17 cellular contexts compared by ENCODE assay signal in the genomic region with DNA sequence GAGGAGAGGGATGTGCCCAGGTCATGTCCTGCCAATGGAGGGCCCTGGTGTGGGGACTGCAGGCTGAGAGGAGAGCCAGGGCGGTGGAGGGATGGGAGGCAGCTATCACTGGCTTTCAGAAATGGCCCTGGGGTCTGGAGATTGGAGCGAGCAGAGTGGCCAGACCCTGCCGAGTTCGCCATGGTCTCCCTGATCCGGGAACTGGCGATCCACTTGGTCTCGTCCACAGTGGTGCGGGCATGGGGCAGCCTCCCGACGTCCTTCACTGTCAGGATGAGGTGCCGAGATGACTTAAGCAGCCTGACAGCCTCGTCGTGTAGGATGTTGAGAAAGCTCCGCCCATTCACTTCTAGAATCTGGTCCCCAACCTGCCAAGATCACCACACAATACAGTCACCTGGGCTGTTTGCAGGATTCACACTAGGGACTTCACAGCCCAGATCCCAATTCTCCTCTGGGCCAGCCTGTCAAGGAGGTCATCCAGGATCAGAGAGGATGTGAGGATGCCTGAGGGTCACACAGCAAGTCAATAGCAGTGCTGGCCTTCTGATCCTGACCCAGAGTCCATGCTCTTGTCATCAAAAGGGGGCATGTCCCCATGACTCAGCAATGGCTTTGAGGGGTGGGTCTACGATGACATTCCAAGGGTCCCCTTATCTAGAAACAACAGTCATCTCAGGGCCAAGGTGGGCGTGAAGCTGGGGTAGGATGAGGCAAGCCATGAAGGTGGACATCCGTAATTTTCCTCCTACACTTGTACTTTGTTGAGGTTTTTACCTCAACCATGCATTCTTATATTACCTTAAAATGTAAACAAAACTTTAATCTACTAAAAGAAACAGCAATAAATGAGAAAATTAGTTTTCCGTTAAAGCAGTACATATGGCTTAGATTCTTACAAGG. TPM values are rescaled to one million over a fixed set of nuclear protein-coding genes. Genes with fewer than 3 reads are reported as not detected.
DNase-seq lines count a peak whose midpoint lies in the region; ATAC-seq and TF ChIP-seq lines count a peak whose summit lies in the region.
"Had no signal": no experiment of that assay in that cellular context is flagged by ENCODE, and none has a peak within 500 bp of the region (broad histone marks: within the 10 kb centered on the region; RNA-seq: fewer than 3 reads in every experiment).

No MANE protein-coding gene starts in this region.

- H3K4me3 Mint-ChIP-seq in CD4-positive, CD25-positive, alpha-beta regulatory T cell: no peak overlapping the region
- H3K4me3 Mint-ChIP-seq in chondrocyte (ENCODE audit: unreplicated experiment): no peak overlapping the region
- H3K4me3 Mint-ChIP-seq in activated CD8-positive, alpha-beta T cell treated with anti-CD3 and anti-CD28 coated beads for 36 hours: no peak overlapping the region
- H3K4me3 Mint-ChIP-seq: B cell; CD4-positive, alpha-beta memory T cell; IgD-negative memory B cell had no signal

- H2AFZ ChIP-seq in osteoblast (ENCODE audit: low read length): no peak overlapping the region

- H3K4me2 ChIP-seq in osteoblast (ENCODE audit: insufficient read depth, low read length): no peak overlapping the region

- H3K36me3 ChIP-seq in CD4-positive, CD25-positive, alpha-beta regulatory T cell (ENCODE audit: control insufficient read depth, insufficient read depth, low read length): no peaks in the 10 kb centered on the region
- H3K36me3 ChIP-seq in HEK293 (ENCODE audit: control insufficient read depth in 2 of 2, insufficient read depth in 1 of 2, low read length in 2 of 2): no peaks in the 10 kb centered on the region
- H3K36me3 ChIP-seq in osteoblast (ENCODE audit: insufficient read depth, low read length): no peaks in the 10 kb centered on the region
- H3K36me3 ChIP-seq in left lung: no peaks in the 10 kb centered on the region

- no peaks in the 10 kb centered on the region for H3K27me3 ChIP-seq in CD4-positive, CD25-positive, alpha-beta regulatory T cell (ENCODE audit: control insufficient read depth, insufficient read depth, low read length)
- peaks cover 2% of the 10 kb centered on the region for H3K27me3 ChIP-seq in osteoblast (ENCODE audit: insufficient read depth, low read length)
- no peaks in the 10 kb centered on the region for H3K27me3 ChIP-seq in left lung

- CTCF ChIA-PET in HEK293 (lab: Yijun Ruan, JAX): interaction anchor here (2.0 kb wide), 1 partner anchor 20 kb away, joined by 5 read pairs; no protein-coding TSS in a partner anchor
- CTCF ChIA-PET in activated CD8-positive, alpha-beta T cell treated with anti-CD3 and anti-CD28 coated beads for 36 hours (lab: Charles Lee): interaction anchor here (0.9 to 1.0 kb wide), 2 partner anchors 21 kb away, joined by 4 read pairs; no protein-coding TSS in a partner anchor

- H3K79me2 ChIP-seq in osteoblast (ENCODE audit: insufficient read depth, low read length): no peaks in the 10 kb centered on the region

- no peaks in the 10 kb centered on the region for H3K4me1 Mint-ChIP-seq in CD4-positive, CD25-positive, alpha-beta regulatory T cell
- peaks cover 5% of the 10 kb centered on the region for H3K4me1 Mint-ChIP-seq in chondrocyte (ENCODE audit: low read depth)
- no peaks in the 10 kb centered on the region for H3K4me1 Mint-ChIP-seq in activated CD8-positive, alpha-beta T cell treated with anti-CD3 and anti-CD28 coated beads for 36 hours (ENCODE audit: low read depth)
- H3K4me1 Mint-ChIP-seq: B cell; CD4-positive, alpha-beta memory T cell; IgD-negative memory B cell had no signal

- ATAC-seq in CD4-positive, CD25-positive, alpha-beta regulatory T cell (ENCODE audit: low read depth in 2 of 2): no peak
- no peak for ATAC-seq in left lung
- ATAC-seq in activated CD8-positive, alpha-beta T cell treated with anti-CD3 and anti-CD28 coated beads for 36 hours: no peak

- no peaks in the 10 kb centered on the region for H3K9me3 Mint-ChIP-seq in CD4-positive, CD25-positive, alpha-beta regulatory T cell
- no peaks in the 10 kb centered on the region for H3K9me3 Mint-ChIP-seq in chondrocyte (ENCODE audit: low read depth)
- H3K9me3 Mint-ChIP-seq in activated CD8-positive, alpha-beta T cell treated with anti-CD3 and anti-CD28 coated beads for 36 hours: no peaks in the 10 kb centered on the region
- H3K9me3 Mint-ChIP-seq: CD4-positive, alpha-beta memory T cell; IgD-negative memory B cell had no signal

- H3K36me3 Mint-ChIP-seq in CD4-positive, CD25-positive, alpha-beta regulatory T cell: peaks cover 6% of the 10 kb centered on the region
- H3K36me3 Mint-ChIP-seq in chondrocyte (ENCODE audit: low read depth): peaks cover 5% of the 10 kb centered on the region
- H3K36me3 Mint-ChIP-seq in activated CD8-positive, alpha-beta T cell treated with anti-CD3 and anti-CD28 coated beads for 36 hours (ENCODE audit: low read depth): no peaks in the 10 kb centered on the region
- H3K36me3 Mint-ChIP-seq: CD4-positive, alpha-beta memory T cell had no signal

- no peaks in the 10 kb centered on the region for H3K27me3 Mint-ChIP-seq in CD4-positive, CD25-positive, alpha-beta regulatory T cell
- H3K27me3 Mint-ChIP-seq in chondrocyte (ENCODE audit: low read depth): no peaks in the 10 kb centered on the region
- H3K27me3 Mint-ChIP-seq in activated CD8-positive, alpha-beta T cell treated with anti-CD3 and anti-CD28 coated beads for 36 hours: no peaks in the 10 kb centered on the region
- H3K27me3 Mint-ChIP-seq: CD4-positive, alpha-beta memory T cell; IgD-negative memory B cell had no signal

- no peaks in the 10 kb centered on the region for H3K4me1 ChIP-seq in CD4-positive, CD25-positive, alpha-beta regulatory T cell (ENCODE audit: control insufficient read depth, insufficient read depth, low read length, poor library complexity, severe bottlenecking)
- H3K4me1 ChIP-seq in HEK293 (ENCODE audit: control insufficient read depth, insufficient read depth, low read length): no peaks in the 10 kb centered on the region
- no peaks in the 10 kb centered on the region for H3K4me1 ChIP-seq in osteoblast (ENCODE audit: insufficient read depth, low read length)
- no peaks in the 10 kb centered on the region for H3K4me1 ChIP-seq in left lung

- peak overlapping the region in 2 of 3 donors; percentile 13 to 65 for H3K27ac Mint-ChIP-seq in CD4-positive, CD25-positive, alpha-beta regulatory T cell
- H3K27ac Mint-ChIP-seq in chondrocyte (ENCODE audit: unreplicated experiment): no peak overlapping the region
- H3K27ac Mint-ChIP-seq in activated CD8-positive, alpha-beta T cell treated with anti-CD3 and anti-CD28 coated beads for 36 hours: no peak overlapping the region
- H3K27ac Mint-ChIP-seq: B cell had no signal

- DNase-seq in CD4-positive, CD25-positive, alpha-beta regulatory T cell: no peak
- DNase-seq in chondrocyte (ENCODE audit: low spot score): peak; percentile 71
- DNase-seq in osteoblast (ENCODE audit: insufficient read length, low spot score, missing footprints): peak; percentile 63
- no peak for DNase-seq in left lung
- no peak for DNase-seq in activated gamma-delta T cell treated with Interleukin-2 at 50 U/mL for 16 hours
- no peak for DNase-seq in activated CD8-positive, alpha-beta T cell treated with anti-CD3 and anti-CD28 coated beads for 36 hours
- DNase-seq in GM19238 (ENCODE audit: insufficient read length, low spot score): no peak
- DNase-seq: C1 segment of cervical spinal cord; CD4-positive, alpha-beta memory T cell; DMS153; DMS79 treated with DMSO at 0.1 percent for 48 hours; EL; GOT3; HCEC 1CT had no signal

- POLR2A ChIA-PET in HEK293 (lab: Yijun Ruan, JAX): no interaction called here
- POLR2A ChIA-PET in activated CD8-positive, alpha-beta T cell treated with anti-CD3 and anti-CD28 coated beads for 36 hours (lab: Charles Lee): no interaction called here

- no peaks in the 10 kb centered on the region for H3K9me3 ChIP-seq in CD4-positive, CD25-positive, alpha-beta regulatory T cell (ENCODE audit: control insufficient read depth in 2 of 2, low read length in 2 of 2)
- no peaks in the 10 kb centered on the region for H3K9me3 ChIP-seq in HEK293 (ENCODE audit: control insufficient read depth, insufficient read depth, low read depth, low read length)
- H3K9me3 ChIP-seq in osteoblast (ENCODE audit: low read depth, low read length): no peaks in the 10 kb centered on the region
- no peaks in the 10 kb centered on the region for H3K9me3 ChIP-seq in left lung

- no peak for TF ChIP-seq CTCF in HEK293 (tag by site-specific recombination; IDR thresholded peaks at IDR 0.05)
- TF ChIP-seq CTCF in chondrocyte (IDR thresholded peaks at IDR 0.05): no peak
- TF ChIP-seq CTCF in osteoblast (IDR thresholded peaks at IDR 0.05; ENCODE audit: extremely low read depth, low read depth, low read length): no peak
- TF ChIP-seq CTCF in left lung (IDR thresholded peaks at IDR 0.05): no peak
- no peak for TF ChIP-seq CTCF in activated CD8-positive, alpha-beta T cell treated with anti-CD3 and anti-CD28 coated beads for 36 hours (IDR thresholded peaks at IDR 0.05)

- H3K27ac ChIP-seq in CD4-positive, CD25-positive, alpha-beta regulatory T cell (ENCODE audit: insufficient read depth, low read length, poor library complexity, severe bottlenecking): no peak overlapping the region
- no peak overlapping the region for H3K27ac ChIP-seq in HEK293 (ENCODE audit: extremely low read depth, low read depth, low read length)
- H3K27ac ChIP-seq in osteoblast (ENCODE audit: low read depth, low read length): no peak overlapping the region
- no peak overlapping the region for H3K27ac ChIP-seq in left lung

- intact Hi-C loops in left lung (cut with DNase I): no loop called here
- intact Hi-C loops in activated CD8-positive, alpha-beta T cell treated with anti-CD3 and anti-CD28 coated beads for 36 hours (cut with micrococcal nuclease): no loop called here

- no peak overlapping the region for H3K4me3 ChIP-seq in CD4-positive, CD25-positive, alpha-beta regulatory T cell (ENCODE audit: low read depth, low read length)
- H3K4me3 ChIP-seq in HEK293 (ENCODE audit: low read depth, low read length): no peak overlapping the region
- H3K4me3 ChIP-seq in osteoblast (ENCODE audit: insufficient read depth, low read length): no peak overlapping the region
- H3K4me3 ChIP-seq in left lung: no peak overlapping the region

- no peaks in the 10 kb centered on the region for H4K20me1 ChIP-seq in osteoblast (ENCODE audit: insufficient read depth, low read length)

TF ChIP-seq in HEK293, 187 proteins besides CTCF, POLR2A, EP300 and RAD21:
- peak; percentile 64 for TF ChIP-seq EGR2 (tag by site-specific recombination; IDR thresholded peaks at IDR 0.05; ENCODE audit: low read depth)
- no peak for TF ChIP-seq ZNF791 (tag by site-specific recombination; IDR thresholded peaks at IDR 0.05)
- 0 out of 2 replicates have a peak, but pooled peaks have one; percentile 48 for TF ChIP-seq ZFHX2 (tag by site-specific recombination; conservative IDR thresholded peaks at IDR 0.05)

RNA-seq across cellular contexts. Expression of a gene that starts 38.5 kb away (rescaled TPM):
- total RNA-seq in CD4-positive, CD25-positive, alpha-beta regulatory T cell: 381 TPM
- polyA plus RNA-seq in CD4-positive, CD25-positive, alpha-beta regulatory T cell: 10 to 100 TPM; 11.9 to 16.6 (median 14.5) TPM
- 19.1 to 43.1 TPM (median 43.0 TPM) in 3 replicates for total RNA-seq in chondrocyte
- 24.8 and 27.9 TPM in 2 replicates for total RNA-seq in osteoblast
- total RNA-seq in left lung: 10 to 100 TPM; 25.1 to 55.3 TPM
- total RNA-seq in activated CD8-positive, alpha-beta T cell treated with anti-CD3 and anti-CD28 coated beads for 36 hours: 100 to 1,000 TPM; 166 to 167 TPM

Comparison
In these comparisons a context has a peak if more than half of its experiments do, and no peak if none do; other contexts are left out.
1. DNase-seq: peak in chondrocyte (single experiment) and osteoblast (single experiment); none in CD4-positive, CD25-positive, alpha-beta regulatory T cell (0 of 3), left lung (0 of 2), activated gamma-delta T cell treated with Interleukin-2 at 50 U/mL for 16 hours (single experiment), activated CD8-positive, alpha-beta T cell treated with anti-CD3 and anti-CD28 coated beads for 36 hours (single experiment) and GM19238 (single experiment).
2. H3K27ac Mint-ChIP-seq: peak in CD4-positive, CD25-positive, alpha-beta regulatory T cell (2 of 3); none in chondrocyte (single experiment) and activated CD8-positive, alpha-beta T cell treated with anti-CD3 and anti-CD28 coated beads for 36 hours (single experiment).